ENCODE assay signal across 28 cellular contexts in genomic region chr18:48064978-48065600, GRCh38.
"Had no signal": no experiment of that assay in that cellular context is flagged by ENCODE, and none has a peak within 500 bp of the region (broad histone marks: within the 10 kb centered on the region; RNA-seq: fewer than 3 reads in every experiment).

No MANE protein-coding gene starts in this region.

- H3K27me3 ChIP-seq: adrenal gland, body of pancreas, cardiac muscle cell, dorsolateral prefrontal cortex, ovary, upper lobe of right lung had no signal

- H3K4me3 ChIP-seq: adrenal gland, body of pancreas, cardiac muscle cell, coronary artery, dorsolateral prefrontal cortex, heart right ventricle, lung, ovary, prostate gland, spleen, thoracic aorta, upper lobe of right lung had no signal

- DNase-seq: activated CD4-positive, alpha-beta T cell treated with anti-CD3 and anti-CD28 coated beads for 4 hours; activated CD4-positive, alpha-beta T cell treated with anti-CD3 and anti-CD28 coated beads, Interleukin-2, amount 50 U/mL, for 4 hours; activated naive CD4-positive, alpha-beta T cell treated with anti-CD3 and anti-CD28 coated beads for 36 hours; activated naive CD8-positive, alpha-beta T cell treated with anti-CD3 and anti-CD28 coated beads for 36 hours; activated T-cell treated with anti-CD3 and anti-CD28 coated beads for 4 hours; activated T-cell treated with anti-CD3 and anti-CD28 coated beads, Interleukin-2, amount 50 U/mL, for 72 hours; cerebellar nuclear complex; dorsolateral prefrontal cortex; effector memory CD4-positive, alpha-beta T cell; erythroblast; foreskin melanocyte; heart right ventricle; kidney glomerular epithelial cell; nephron progenitor cell; stimulated activated CD4-positive, alpha-beta T cell treated with anti-CD3 and anti-CD28 coated beads, Interleukin-4, amount 100 ng/mL, for 1 hour; stimulated activated naive CD8-positive, alpha-beta T cell treated with anti-CD3 and anti-CD28 coated beads, Interleukin-15, Interleukin-2, amounts not matched to agents 100 U/mL and 50 U/mL, for 24 hours; T-helper 1 cell; upper lobe of right lung had no signal

- H3K4me1 ChIP-seq: adrenal gland, heart right ventricle, prostate gland, upper lobe of right lung had no signal

- ATAC-seq: activated T-cell treated with anti-CD3 and anti-CD28 coated beads, Interleukin-2, amount 50 U/mL, for 72 hours; body of pancreas; left lobe of liver; stimulated activated naive CD8-positive, alpha-beta T cell treated with anti-CD3 and anti-CD28 coated beads, Interleukin-15, Interleukin-2, amounts not matched to agents 100 U/mL and 50 U/mL, for 24 hours; upper lobe of right lung had no signal

- H3K9me3 ChIP-seq: adrenal gland, body of pancreas, heart right ventricle, ovary, prostate gland, spleen, thoracic aorta, upper lobe of right lung had no signal

- H3K27ac ChIP-seq: adrenal gland, body of pancreas, cardiac muscle cell, coronary artery, heart right ventricle, ovary, prostate gland, spleen, thoracic aorta, upper lobe of right lung had no signal

- H3K36me3 ChIP-seq: adrenal gland, cardiac muscle cell, heart right ventricle, ovary, prostate gland, spleen, thoracic aorta, upper lobe of right lung had no signal
